Comparison of ENCODE assay signal across 8 cellular contexts in genomic region chr1:11013160-11013531, GRCh38. TPM values are rescaled to one million over a fixed set of nuclear protein-coding genes. Genes with fewer than 3 reads are reported as not detected.
DNase-seq lines count a peak whose midpoint lies in the region; ATAC-seq and TF ChIP-seq lines count a peak whose summit lies in the region.

No MANE protein-coding gene starts in this region.

- TF ChIP-seq CTCF in fibroblast of pulmonary artery (IDR thresholded peaks at IDR 0.05; ENCODE audit: low read length, missing control alignments) = no peak
- no peak for TF ChIP-seq CTCF in sigmoid colon (IDR thresholded peaks at IDR 0.05)

- ATAC-seq in GM18861 (IDR thresholded peaks at IDR 0.05; ENCODE audit: unreplicated experiment) = no peak
- no peak for ATAC-seq in GM19023 (IDR thresholded peaks at IDR 0.05; ENCODE audit: unreplicated experiment)

- H3K36me3 ChIP-seq in SK-N-MC (ENCODE audit: insufficient read depth, low read length) (peaks cover 46% of the 10 kb centered on the region), sigmoid colon (peaks cover 7 to 46% (median 44%) of the 10 kb centered on the region in 4 donors)

- no peak for TF ChIP-seq POLR2A in sigmoid colon (IDR thresholded peaks at IDR 0.05)

- H3K27me3 ChIP-seq in sigmoid colon = no peaks in the 10 kb centered on the region

- peak; percentile 61 for DNase-seq in NCI-H510A (lab: John Stamatoyannopoulos, UW)
- no peak for DNase-seq in NCI-H510A treated with DMSO at 0.1 percent for 48 hours (lab: John Stamatoyannopoulos, UW)
- no peak for DNase-seq in SK-N-MC (ENCODE audit: low read depth, low spot score)
- DNase-seq in fibroblast of pulmonary artery (ENCODE audit: low read depth) = peak; percentile 42
- DNase-seq in sigmoid colon = no peak
- no peak for DNase-seq in stimulated activated CD4-positive, alpha-beta T cell treated with anti-CD3 and anti-CD28 coated beads, Interleukin-1b, Interleukin-23, amount 100 ng/mL, for 48 hours

- peak overlapping the region; percentile 97 for H3K4me3 ChIP-seq in SK-N-MC
- H3K4me3 ChIP-seq in fibroblast of pulmonary artery (replicated peaks; ENCODE audit: low read depth, low read length) = peak overlapping the region; percentile 89
- H3K4me3 ChIP-seq in sigmoid colon = peak overlapping the region; percentile 83 to 100 (median 90)

- peak overlapping the region; percentile 98; the same call in 1 of the 2 replicates for H3K27ac ChIP-seq in SK-N-MC
- H3K27ac ChIP-seq in sigmoid colon = peak overlapping the region; percentile 95 to 99 (median 96)

- WGBS in sigmoid colon, 2 donors = 0 to 3% methylated on average over 11 of the region's 11 CpGs

- H3K9me3 ChIP-seq in SK-N-MC (ENCODE audit: low read depth, low read length) = no peaks in the 10 kb centered on the region
- no peaks in the 10 kb centered on the region for H3K9me3 ChIP-seq in sigmoid colon

- intact Hi-C loops in sigmoid colon (cut with DNase I) = loop anchor here (2.0 kb wide), 1 partner anchor 32 kb away; no protein-coding TSS in a partner anchor

- H3K4me1 ChIP-seq in sigmoid colon = peaks cover 0 to 51% (median 34%) of the 10 kb centered on the region in 4 donors

- peak overlapping the region; percentile 100 for H3K9ac ChIP-seq in SK-N-MC (ENCODE audit: insufficient read length)

- no peak for TF ChIP-seq EP300 in sigmoid colon (IDR thresholded peaks at IDR 0.05)

RNA-seq across cellular contexts. Expression of gene TARDBP, which starts 0.7 kb away (rescaled TPM):
- 100 to 1,000 TPM in 3 of 4 donors, 10 to 100 TPM in 1; 68.6 to 158 (median 125) TPM for total RNA-seq in sigmoid colon
- 100 to 1,000 TPM; 108 to 158 (median 123) TPM for polyA plus RNA-seq in sigmoid colon

RNA-seq across cellular contexts. Expression of gene MASP2, which starts 33.9 kb away (rescaled TPM):
- not detected for total RNA-seq in sigmoid colon
- polyA plus RNA-seq in sigmoid colon = under 1 TPM in 1 of 3 donors, not detected in 2; 0.03 TPM

RNA-seq across cellular contexts. Expression of gene SRM, which starts 46.7 kb away (rescaled TPM):
- total RNA-seq in sigmoid colon = 10 to 100 TPM; 27.2 to 32.1 (median 30.0) TPM
- 10 to 100 TPM; 17.8 to 77.1 (median 25.8) TPM for polyA plus RNA-seq in sigmoid colon

Comparison
In these comparisons a context has a peak if more than half of its experiments do, and no peak if none do; other contexts are left out.
1. DNase-seq: peak in NCI-H510A (single experiment) and fibroblast of pulmonary artery (single experiment); none in NCI-H510A treated with DMSO at 0.1 percent for 48 hours (single experiment), SK-N-MC (single experiment), sigmoid colon (single experiment) and stimulated activated CD4-positive, alpha-beta T cell treated with anti-CD3 and anti-CD28 coated beads, Interleukin-1b, Interleukin-23, amount 100 ng/mL, for 48 hours (single experiment).
2. Peak in every context shown above with its lines, with median percentiles within 50 percentile points of each other: H3K4me3 ChIP-seq.